Comparison of ENCODE assay signal across 22 cellular contexts in the genomic region with DNA sequence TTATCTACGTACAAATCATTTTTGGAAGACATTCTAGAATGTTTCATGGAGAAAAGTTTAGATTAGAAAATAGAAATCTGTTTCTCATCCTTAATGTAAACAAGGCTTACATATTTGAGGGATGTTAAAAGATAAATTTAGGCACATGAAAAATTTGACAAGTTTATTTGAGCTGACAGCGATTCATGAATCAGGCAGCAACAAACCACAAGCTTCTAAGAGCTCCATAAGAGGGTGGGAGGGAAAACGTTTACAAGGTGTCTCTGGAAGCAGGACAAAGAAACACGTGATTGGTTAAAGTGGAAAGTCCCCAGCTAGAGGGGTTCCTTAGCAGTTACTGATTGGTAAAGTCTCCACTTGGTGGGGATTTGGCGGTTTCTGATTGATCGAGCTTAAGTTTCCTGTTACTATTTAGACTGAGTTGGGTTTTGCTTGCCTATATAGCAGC.
DNase-seq lines count a peak whose midpoint lies in the region; ATAC-seq, FAIRE-seq and TF ChIP-seq lines count a peak whose summit lies in the region.
"Had no signal": no experiment of that assay in that cellular context is flagged by ENCODE, and none has a peak within 500 bp of the region (broad histone marks: within the 10 kb centered on the region; RNA-seq: fewer than 3 reads in every experiment).

No MANE protein-coding gene starts in this region.

- no peaks in the 10 kb centered on the region for H4K20me1 ChIP-seq in PC-3 (ENCODE audit: low read length)
- no peaks in the 10 kb centered on the region for H4K20me1 ChIP-seq in neural progenitor cell (ENCODE audit: low read depth)

- H3K4me3 ChIP-seq in PC-3 (ENCODE audit: low read length) (no peak overlapping the region), neural progenitor cell (no peak overlapping the region)
- H3K4me3 ChIP-seq: testis had no signal

- TF ChIP-seq CTCF in PC-3 (conservative IDR thresholded peaks at IDR 0.05; ENCODE audit: low read depth, low read length), result no peak
- TF ChIP-seq CTCF in osteocyte (IDR thresholded peaks at IDR 0.05), result no peak
- TF ChIP-seq CTCF in neural progenitor cell (IDR thresholded peaks at IDR 0.05), result no peak

- H3K9me2 ChIP-seq in PC-3 (replicated peaks; ENCODE audit: low read length), result no peaks in the 10 kb centered on the region

- no peaks in the 10 kb centered on the region for H3K27me3 ChIP-seq in PC-3 (ENCODE audit: low read length)
- H3K27me3 ChIP-seq in neural progenitor cell, result no peaks in the 10 kb centered on the region
- H3K27me3 ChIP-seq: testis had no signal

- H3K79me2 ChIP-seq in PC-3 (ENCODE audit: low read length) (no peaks in the 10 kb centered on the region), neural progenitor cell (ENCODE audit: low read depth) (no peaks in the 10 kb centered on the region)

- peaks cover 4% of the 10 kb centered on the region for H3K9me3 Mint-ChIP-seq in osteocyte (ENCODE audit: unreplicated experiment)
- H3K9me3 Mint-ChIP-seq in neural progenitor cell, result peaks cover 6% of the 10 kb centered on the region
- H3K9me3 Mint-ChIP-seq: activated naive CD8-positive, alpha-beta T cell treated with anti-CD3 and anti-CD28 coated beads, Interleukin-2, amount 50 U/mL, for 24 hours; activated T-helper 17 cell treated with anti-CD3 and anti-CD28 coated beads, Interleukin-2, amount 50 U/mL, for 72 hours; neural crest cell had no signal

- H3K36me3 Mint-ChIP-seq in osteocyte (ENCODE audit: unreplicated experiment), result no peaks in the 10 kb centered on the region
- H3K36me3 Mint-ChIP-seq in neural progenitor cell, result peaks cover 2% of the 10 kb centered on the region

- peak; percentile 29 for ATAC-seq in PC-3
- ATAC-seq: activated naive CD8-positive, alpha-beta T cell treated with anti-CD3 and anti-CD28 coated beads, Interleukin-2, amount 50 U/mL, for 24 hours; activated T-helper 17 cell treated with anti-CD3 and anti-CD28 coated beads, Interleukin-2, amount 50 U/mL, for 72 hours; left cardiac atrium had no signal

- H3K27ac ChIP-seq in PC-3 (ENCODE audit: low read length) (peak overlapping the region; percentile 60), neural progenitor cell (no peak overlapping the region)
- H3K27ac ChIP-seq: C4-2B, KMS-11, testis had no signal

- no peak overlapping the region for H3K9ac ChIP-seq in PC-3 (ENCODE audit: low read length)
- H3K9ac ChIP-seq in neural progenitor cell, result no peak overlapping the region
- H3K9ac ChIP-seq: KMS-11 had no signal

- intact Hi-C loops in PC-3 (cut with micrococcal nuclease), result no loop called here

- H3K36me3 ChIP-seq in PC-3 (ENCODE audit: low read depth, low read length) (no peaks in the 10 kb centered on the region), neural progenitor cell (no peaks in the 10 kb centered on the region)

- peaks cover 38% of the 10 kb centered on the region for H3K4me1 ChIP-seq in PC-3 (ENCODE audit: insufficient read depth, low read length)
- peaks cover 10% of the 10 kb centered on the region for H3K4me1 ChIP-seq in neural progenitor cell
- H3K4me1 ChIP-seq: testis had no signal

- BruUV-seq in PC-3 (replicated peaks; lab: Mats Ljungman, UMichigan), result no TSS peak

- no peak for DNase-seq in GM18507 (ENCODE audit: extremely low spot score, insufficient read length, low read depth)
- DNase-seq in PC-3, result peak; percentile 63
- DNase-seq in fibroblast of gingiva (ENCODE audit: low read depth), result peak; percentile 67
- DNase-seq in osteocyte (ENCODE audit: extremely low spot score, unreplicated experiment), result no peak
- no peak for DNase-seq in activated gamma-delta T cell (lab: John Stamatoyannopoulos, UW)
- no peak for DNase-seq in neural progenitor cell (ENCODE audit: low spot score)
- DNase-seq in NCI-H1694 (lab: John Stamatoyannopoulos, UW), result no peak
- DNase-seq in UCSD-AML1 (lab: John Stamatoyannopoulos, UW; ENCODE audit: unreplicated experiment), result no peak
- DNase-seq: activated CD4-positive, CD25-positive, alpha-beta regulatory T cell; activated naive CD8-positive, alpha-beta T cell treated with anti-CD3 and anti-CD28 coated beads, Interleukin-2, amount 50 U/mL, for 24 hours; cerebellar nuclear complex; foreskin melanocyte; H9; left cardiac atrium; midbrain; NCI-H1417 treated with DMSO at 0.1 percent for 48 hours; NCI-H748 treated with DMSO at 0.1 percent for 48 hours; testis had no signal

- peaks cover 30% of the 10 kb centered on the region for H3K4me1 Mint-ChIP-seq in osteocyte (ENCODE audit: unreplicated experiment)
- peaks cover 25% of the 10 kb centered on the region for H3K4me1 Mint-ChIP-seq in neural progenitor cell

- H2AFZ ChIP-seq in PC-3 (ENCODE audit: low read length), result no peak overlapping the region
- no peak overlapping the region for H2AFZ ChIP-seq in neural progenitor cell (replicated peaks)

- H3K9me3 ChIP-seq in PC-3 (ENCODE audit: low read length) (no peaks in the 10 kb centered on the region), neural progenitor cell (ENCODE audit: low read depth) (no peaks in the 10 kb centered on the region)
- H3K9me3 ChIP-seq: testis had no signal

- H3F3A ChIP-seq in PC-3 (ENCODE audit: low read length, unreplicated experiment) (no peaks in the 10 kb centered on the region), neural progenitor cell (ENCODE audit: low read depth) (no peaks in the 10 kb centered on the region)

- H3K4me3 Mint-ChIP-seq in osteocyte (ENCODE audit: unreplicated experiment) (no peak overlapping the region), neural progenitor cell (no peak overlapping the region)
- H3K4me3 Mint-ChIP-seq: activated naive CD8-positive, alpha-beta T cell treated with anti-CD3 and anti-CD28 coated beads, Interleukin-2, amount 50 U/mL, for 24 hours; activated T-helper 17 cell treated with anti-CD3 and anti-CD28 coated beads, Interleukin-2, amount 50 U/mL, for 72 hours; H9; neural crest cell had no signal

- peaks cover 4% of the 10 kb centered on the region for H3K27me3 Mint-ChIP-seq in osteocyte (ENCODE audit: unreplicated experiment)
- peaks cover 4% of the 10 kb centered on the region for H3K27me3 Mint-ChIP-seq in neural progenitor cell (ENCODE audit: insufficient read depth, low read depth)
- H3K27me3 Mint-ChIP-seq: activated T-helper 17 cell treated with anti-CD3 and anti-CD28 coated beads, Interleukin-2, amount 50 U/mL, for 72 hours had no signal

- CTCF ChIA-PET in PC-3 (lab: Charles Lee), result no interaction called here

- peak; percentile 55 for FAIRE-seq in GM18507 (lab: Jason Lieb, UNC)

- peak overlapping the region; percentile 55 for H3K27ac Mint-ChIP-seq in osteocyte (ENCODE audit: unreplicated experiment)
- no peak overlapping the region for H3K27ac Mint-ChIP-seq in neural progenitor cell
- H3K27ac Mint-ChIP-seq: activated naive CD8-positive, alpha-beta T cell treated with anti-CD3 and anti-CD28 coated beads, Interleukin-2, amount 50 U/mL, for 24 hours; activated T-helper 17 cell treated with anti-CD3 and anti-CD28 coated beads, Interleukin-2, amount 50 U/mL, for 72 hours; H9 had no signal

- POLR2A ChIA-PET in PC-3 (lab: Charles Lee; ENCODE audit: unreplicated experiment), result no interaction called here

- H3K4me2 ChIP-seq in PC-3 (ENCODE audit: low read length) (peak overlapping the region; percentile 34; the same call in 1 of the 2 replicates), neural progenitor cell (no peak overlapping the region)
- H3K4me2 ChIP-seq: KMS-11 had no signal

Comparison
In these comparisons a context has a peak if more than half of its experiments do, and no peak if none do; other contexts are left out.
1. DNase-seq: peak in PC-3 (single experiment) and fibroblast of gingiva (single experiment); none in GM18507 (single experiment), osteocyte (single experiment), activated gamma-delta T cell (single experiment), neural progenitor cell (single experiment), NCI-H1694 (single experiment) and UCSD-AML1 (single experiment).